In the genomic region with DNA sequence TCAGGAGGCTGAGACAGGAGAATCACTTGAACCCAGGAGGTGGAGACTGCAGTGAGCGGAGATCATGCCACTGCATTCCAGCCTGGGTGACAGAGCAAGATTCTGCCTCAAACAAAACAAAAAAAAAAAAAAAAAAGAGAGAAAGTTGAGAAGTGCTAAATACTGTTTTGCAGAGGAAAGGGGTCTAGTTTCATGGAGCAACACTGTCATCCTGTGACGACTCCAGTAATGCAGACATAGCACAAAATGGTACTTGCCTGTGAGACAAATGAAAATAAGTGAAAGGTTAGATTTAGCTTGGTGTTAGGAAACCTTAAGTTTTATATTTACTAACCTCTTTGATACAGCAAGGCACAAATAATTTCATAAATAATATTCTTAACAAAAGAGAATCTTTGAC, we compare ENCODE assay signal across 1 cellular context.
TF ChIP-seq lines count a peak whose summit lies in the region.

No MANE protein-coding gene starts in this region.

TF ChIP-seq in HEK293, 187 proteins besides CTCF, POLR2A, EP300 and RAD21 (continued from another document):
- TF ChIP-seq, protein P1, sequence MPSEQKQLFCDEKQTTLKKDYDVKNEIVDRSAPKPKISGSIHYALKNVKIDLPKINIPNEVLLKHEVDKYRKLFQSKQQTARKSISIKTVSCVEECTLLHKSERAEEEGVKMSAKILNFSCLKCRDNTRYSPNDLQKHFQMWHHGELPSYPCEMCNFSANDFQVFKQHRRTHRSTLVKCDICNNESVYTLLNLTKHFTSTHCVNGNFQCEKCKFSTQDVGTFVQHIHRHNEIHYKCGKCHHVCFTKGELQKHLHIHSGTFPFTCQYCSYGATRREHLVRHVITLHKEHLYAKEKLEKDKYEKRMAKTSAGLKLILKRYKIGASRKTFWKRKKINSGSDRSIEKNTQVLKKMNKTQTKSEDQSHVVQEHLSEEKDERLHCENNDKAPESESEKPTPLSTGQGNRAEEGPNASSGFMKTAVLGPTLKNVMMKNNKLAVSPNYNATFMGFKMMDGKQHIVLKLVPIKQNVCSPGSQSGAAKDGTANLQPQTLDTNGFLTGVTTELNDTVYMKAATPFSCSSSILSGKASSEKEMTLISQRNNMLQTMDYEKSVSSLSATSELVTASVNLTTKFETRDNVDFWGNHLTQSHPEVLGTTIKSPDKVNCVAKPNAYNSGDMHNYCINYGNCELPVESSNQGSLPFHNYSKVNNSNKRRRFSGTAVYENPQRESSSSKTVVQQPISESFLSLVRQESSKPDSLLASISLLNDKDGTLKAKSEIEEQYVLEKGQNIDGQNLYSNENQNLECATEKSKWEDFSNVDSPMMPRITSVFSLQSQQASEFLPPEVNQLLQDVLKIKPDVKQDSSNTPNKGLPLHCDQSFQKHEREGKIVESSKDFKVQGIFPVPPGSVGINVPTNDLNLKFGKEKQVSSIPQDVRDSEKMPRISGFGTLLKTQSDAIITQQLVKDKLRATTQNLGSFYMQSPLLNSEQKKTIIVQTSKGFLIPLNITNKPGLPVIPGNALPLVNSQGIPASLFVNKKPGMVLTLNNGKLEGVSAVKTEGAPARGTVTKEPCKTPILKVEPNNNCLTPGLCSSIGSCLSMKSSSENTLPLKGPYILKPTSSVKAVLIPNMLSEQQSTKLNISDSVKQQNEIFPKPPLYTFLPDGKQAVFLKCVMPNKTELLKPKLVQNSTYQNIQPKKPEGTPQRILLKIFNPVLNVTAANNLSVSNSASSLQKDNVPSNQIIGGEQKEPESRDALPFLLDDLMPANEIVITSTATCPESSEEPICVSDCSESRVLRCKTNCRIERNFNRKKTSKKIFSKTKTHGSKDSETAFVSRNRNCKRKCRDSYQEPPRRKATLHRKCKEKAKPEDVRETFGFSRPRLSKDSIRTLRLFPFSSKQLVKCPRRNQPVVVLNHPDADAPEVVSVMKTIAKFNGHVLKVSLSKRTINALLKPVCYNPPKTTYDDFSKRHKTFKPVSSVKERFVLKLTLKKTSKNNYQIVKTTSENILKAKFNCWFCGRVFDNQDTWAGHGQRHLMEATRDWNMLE (tag by site-specific recombination; conservative IDR thresholded peaks at IDR 0.05; ENCODE audit: low read depth), result no peak
- no peak for TF ChIP-seq ZNF664 (tag by site-specific recombination; IDR thresholded peaks at IDR 0.05)
